In genomic region chr12:100612557-100612956, GRCh38 we compare ENCODE assay signal across 22 cellular contexts. TPM values are rescaled to one million over a fixed set of nuclear protein-coding genes. Genes with fewer than 3 reads are reported as not detected.
A peak's percentile ranks its signal among the peaks of the same experiment; 100 is the strongest.
DNase-seq lines count a peak whose midpoint lies in the region; ATAC-seq, FAIRE-seq and TF ChIP-seq lines count a peak whose summit lies in the region.
"Had no signal": no experiment of that assay in that cellular context is flagged by ENCODE, and none has a peak within 500 bp of the region (broad histone marks: within the 10 kb centered on the region; RNA-seq: fewer than 3 reads in every experiment).

No MANE protein-coding gene starts in this region.

- no peaks in the 10 kb centered on the region for H3K79me2 ChIP-seq in K562 (ENCODE audit: control insufficient read depth, insufficient read depth, low read length)

- no peaks in the 10 kb centered on the region for H3K4me1 Mint-ChIP-seq in activated CD4-positive, alpha-beta T cell treated with anti-CD3 and anti-CD28 coated beads, Interleukin-2, amount 10 ng/mL, durations not matched to agents 7 days and 5 days
- H3K4me1 Mint-ChIP-seq in T-cell: no peaks in the 10 kb centered on the region
- H3K4me1 Mint-ChIP-seq: CD4-positive, CD25-positive, alpha-beta regulatory T cell had no signal

- H3K27ac ChIP-seq in K562 (ENCODE audit: extremely low read depth, low read depth, low read length) (no peak overlapping the region), mucosa of rectum (ENCODE audit: low read depth in 2 of 2, low read length in 2 of 2) (peak overlapping the region; percentile 63 to 66)
- H3K27ac ChIP-seq: 22Rv1, GM23248, RWPE1 had no signal

- no peaks in the 10 kb centered on the region; a peak in 1 of 5 replicates for H3K4me1 ChIP-seq in K562 (replicated peaks in 1 of 2; ENCODE audit: control insufficient read depth in 2 of 2, insufficient read depth in 2 of 2, low read length in 2 of 2)
- peaks cover 0 to 11% of the 10 kb centered on the region in 2 donors for H3K4me1 ChIP-seq in mucosa of rectum (ENCODE audit: control insufficient read depth in 2 of 2, insufficient read depth in 2 of 2, low read length in 2 of 2)
- H3K4me1 ChIP-seq: HAP-1 had no signal

- no peak for TF ChIP-seq POLR2A in K562 (conservative IDR thresholded peaks at IDR 0.05)

- TF ChIP-seq RAD21 in K562 (CRISPR knock-in tag; conservative IDR thresholded peaks at IDR 0.05 in 1 of 2, IDR thresholded peaks at IDR 0.05 in 1 of 2): no peak

- intact Hi-C loops in K562 (cut with micrococcal nuclease): no loop called here

- H3K4me3 Mint-ChIP-seq in activated CD4-positive, alpha-beta T cell treated with anti-CD3 and anti-CD28 coated beads, Interleukin-2, amount 10 ng/mL, durations not matched to agents 7 days and 5 days: no peak overlapping the region
- H3K4me3 Mint-ChIP-seq in T-cell: no peak overlapping the region
- H3K4me3 Mint-ChIP-seq: CD4-positive, CD25-positive, alpha-beta regulatory T cell had no signal

- no peaks in the 10 kb centered on the region for H3K36me3 Mint-ChIP-seq in activated CD4-positive, alpha-beta T cell treated with anti-CD3 and anti-CD28 coated beads, Interleukin-2, amount 10 ng/mL, durations not matched to agents 7 days and 5 days (ENCODE audit: low read depth)
- H3K36me3 Mint-ChIP-seq in T-cell: no peaks in the 10 kb centered on the region
- H3K36me3 Mint-ChIP-seq: CD4-positive, CD25-positive, alpha-beta regulatory T cell had no signal

- H3K9me3 ChIP-seq in K562 (replicated peaks; ENCODE audit: control insufficient read depth, insufficient read depth, low read depth, low read length) (no peaks in the 10 kb centered on the region), mucosa of rectum (ENCODE audit: control insufficient read depth in 2 of 2, low read length in 2 of 2) (no peaks in the 10 kb centered on the region)
- H3K9me3 ChIP-seq: HAP-1 had no signal

- H3K9ac ChIP-seq in K562 (ENCODE audit: insufficient read depth in 1 of 2, low read depth in 2 of 2, low read length in 2 of 2): no peak overlapping the region
- no peak overlapping the region for H3K9ac ChIP-seq in mucosa of rectum (ENCODE audit: low read depth in 1 of 2, low read length in 2 of 2)
- H3K9ac ChIP-seq: GM23248 had no signal

- H3K27me3 Mint-ChIP-seq in activated CD4-positive, alpha-beta T cell treated with anti-CD3 and anti-CD28 coated beads, Interleukin-2, amount 10 ng/mL, durations not matched to agents 7 days and 5 days: peaks cover 1% of the 10 kb centered on the region
- H3K27me3 Mint-ChIP-seq in T-cell: peaks cover 3 to 6% of the 10 kb centered on the region in 2 donors
- H3K27me3 Mint-ChIP-seq: CD4-positive, CD25-positive, alpha-beta regulatory T cell had no signal

- 28% methylated on average over 2 of the region's 2 CpGs for WGBS in K562 (ENCODE audit: insufficient coverage, low coverage, missing lambda C conversion rate)

- H3K4me2 ChIP-seq in K562 (ENCODE audit: insufficient read depth, low read length): no peak overlapping the region

- no peak for TF ChIP-seq EP300 in K562 (IDR thresholded peaks at IDR 0.05; ENCODE audit: low read length)

- FAIRE-seq in K562 (lab: Jason Lieb, UNC) (no peak), urothelium cell line (lab: Jason Lieb, UNC) (no peak)

- H2AFZ ChIP-seq in K562 (ENCODE audit: low read depth, low read length): no peak overlapping the region
- H2AFZ ChIP-seq: GM23248 had no signal

- no peak for TF ChIP-seq CTCF in K562 (IDR thresholded peaks at IDR 0.05 in 2 of 3, conservative IDR thresholded peaks at IDR 0.05 in 1 of 3; ENCODE audit: insufficient read depth in 2 of 3, low read depth in 1 of 3, low read length in 3 of 3)

- H4K20me1 ChIP-seq in K562 (replicated peaks; ENCODE audit: control insufficient read depth, insufficient read depth, low read length): no peaks in the 10 kb centered on the region

- H3K4me3 ChIP-seq in K562: no peak overlapping the region
- no peak overlapping the region for H3K4me3 ChIP-seq in mucosa of rectum (ENCODE audit: low read length in 2 of 2)
- H3K4me3 ChIP-seq: GM23248, HAP-1 had no signal

- H3K36me3 ChIP-seq in K562 (ENCODE audit: control insufficient read depth, insufficient read depth, low read length): no peaks in the 10 kb centered on the region
- H3K36me3 ChIP-seq in mucosa of rectum (ENCODE audit: control insufficient read depth in 2 of 2, insufficient read depth in 2 of 2, low read length in 2 of 2): no peaks in the 10 kb centered on the region

- ATAC-seq in K562: no peak
- ATAC-seq in T-cell (replicated peaks in 1 of 4): no peak
- ATAC-seq: SK-N-SH treated with all-trans-retinoic acid at 6 μM for 48 hours had no signal

- no TSS peak for BruUV-seq in K562 (replicated peaks; lab: Mats Ljungman, UMichigan)

- CTCF ChIA-PET in K562 (lab: Yijun Ruan, JAX; ENCODE audit: low intra/inter-chr PET ratio) (no interaction called here), T-cell (lab: Charles Lee) (no interaction called here)
- CTCF ChIA-PET in activated CD4-positive, alpha-beta T cell treated with anti-CD3 and anti-CD28 coated beads, Interleukin-2, amount 10 ng/mL, durations not matched to agents 7 days and 5 days (lab: Charles Lee): no interaction called here

- no peaks in the 10 kb centered on the region for H3K9me1 ChIP-seq in K562 (ENCODE audit: control insufficient read depth, insufficient read depth, low read length)

- H3K27me3 ChIP-seq in K562 (ENCODE audit: control insufficient read depth in 2 of 2, insufficient read depth in 2 of 2, low read length in 2 of 2) (no peaks in the 10 kb centered on the region), mucosa of rectum (ENCODE audit: control insufficient read depth in 2 of 2, insufficient read depth in 2 of 2, low read length in 2 of 2) (no peaks in the 10 kb centered on the region)

- DNase-seq in NCI-H1417 (lab: John Stamatoyannopoulos, UW) (peak in 2 of 3 experiments; percentile 20 to 35), NCI-H1417 treated with DMSO at 0.1 percent for 48 hours (lab: John Stamatoyannopoulos, UW) (no peak), K562 (ENCODE audit: extremely low read depth in 1 of 4, low spot score in 3 of 4) (no peak), urothelium cell line (ENCODE audit: low spot score) (no peak), T-cell (no peak)
- DNase-seq in activated CD4-positive, alpha-beta T cell treated with anti-CD3 and anti-CD28 coated beads, Interleukin-2, amount 10 ng/mL, durations not matched to agents 7 days and 5 days: no peak
- DNase-seq in NK-92 treated with Interleukin-12 subunit alpha and Interleukin-12 subunit beta, amount 100 ng/mL, for 24 hours (lab: John Stamatoyannopoulos, UW): no peak
- DNase-seq: AML-193; CD4-positive, CD25-positive, alpha-beta regulatory T cell; COR-L47; GF-D8; GM23248; NCI-H1105; NCI-H1694 treated with DMSO at 0.1 percent for 48 hours; NCI-H510A; NCI-H774; SIG-M5 had no signal

- no peak overlapping the region for H3K27ac Mint-ChIP-seq in activated CD4-positive, alpha-beta T cell treated with anti-CD3 and anti-CD28 coated beads, Interleukin-2, amount 10 ng/mL, durations not matched to agents 7 days and 5 days
- no peak overlapping the region for H3K27ac Mint-ChIP-seq in T-cell
- H3K27ac Mint-ChIP-seq: CD4-positive, CD25-positive, alpha-beta regulatory T cell had no signal

- H3K9me3 Mint-ChIP-seq in activated CD4-positive, alpha-beta T cell treated with anti-CD3 and anti-CD28 coated beads, Interleukin-2, amount 10 ng/mL, durations not matched to agents 7 days and 5 days: no peaks in the 10 kb centered on the region
- H3K9me3 Mint-ChIP-seq in T-cell: peaks cover 0 to under 1% (median under 1%) of the 10 kb centered on the region in 3 donors
- H3K9me3 Mint-ChIP-seq: CD4-positive, CD25-positive, alpha-beta regulatory T cell had no signal

- in situ Hi-C loops in K562 (cut with MboI): no loop called here

- POLR2A ChIA-PET in K562 (lab: Yijun Ruan, JAX) (no interaction called here), T-cell (lab: Charles Lee) (interaction anchor here in 1 of 2 donors (0.6 kb wide), 1 partner anchor 12 kb away, joined by 3 read pairs; no protein-coding TSS in a partner anchor)
- POLR2A ChIA-PET in activated CD4-positive, alpha-beta T cell treated with anti-CD3 and anti-CD28 coated beads, Interleukin-2, amount 10 ng/mL, durations not matched to agents 7 days and 5 days (lab: Charles Lee): no interaction called here

TF ChIP-seq in K562, 482 proteins besides CTCF, POLR2A, EP300 and RAD21:
- TF ChIP-seq, protein P1, sequence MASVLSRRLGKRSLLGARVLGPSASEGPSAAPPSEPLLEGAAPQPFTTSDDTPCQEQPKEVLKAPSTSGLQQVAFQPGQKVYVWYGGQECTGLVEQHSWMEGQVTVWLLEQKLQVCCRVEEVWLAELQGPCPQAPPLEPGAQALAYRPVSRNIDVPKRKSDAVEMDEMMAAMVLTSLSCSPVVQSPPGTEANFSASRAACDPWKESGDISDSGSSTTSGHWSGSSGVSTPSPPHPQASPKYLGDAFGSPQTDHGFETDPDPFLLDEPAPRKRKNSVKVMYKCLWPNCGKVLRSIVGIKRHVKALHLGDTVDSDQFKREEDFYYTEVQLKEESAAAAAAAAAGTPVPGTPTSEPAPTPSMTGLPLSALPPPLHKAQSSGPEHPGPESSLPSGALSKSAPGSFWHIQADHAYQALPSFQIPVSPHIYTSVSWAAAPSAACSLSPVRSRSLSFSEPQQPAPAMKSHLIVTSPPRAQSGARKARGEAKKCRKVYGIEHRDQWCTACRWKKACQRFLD (CRISPR knock-in tag; IDR thresholded peaks at IDR 0.05): no peak
- 0 out of 2 replicates have a peak, but pooled peaks have one; percentile 12 for TF ChIP-seq EGR1 (conservative IDR thresholded peaks at IDR 0.05)

RNA-seq across cellular contexts. Expression of gene GAS2L3, which starts 39.1 kb away (rescaled TPM):
- 4.0 and 15.6 TPM in 2 replicates for total RNA-seq in K562 (2011; cell fraction: chromatin; rRNA removed; ENCODE audit: low replicate concordance)
- total RNA-seq in K562 (2011; cell fraction: nucleolus; rRNA removed): 2.2 and 2.5 TPM in 2 replicates
- total RNA-seq in K562 (2011; cell fraction: nucleoplasm; rRNA removed): 4.7 and 8.2 TPM in 2 replicates
- 2.0 and 3.5 TPM in 2 replicates for total RNA-seq in K562 (2014; rRNA removed)
- total RNA-seq in K562 (2014; rRNA removed; fragmentation: Illumina TruSeq; extraction: Trizol): 6.9 and 7.3 TPM in 2 replicates
- 7.2 and 9.8 TPM in 2 replicates for total RNA-seq in K562 (2015; rRNA removed; fragmentation: Illumina TruSeq; extraction: Trizol)
- total RNA-seq in K562 (2021): 5.0 and 5.9 TPM in 2 replicates
- 2.2 and 2.6 TPM in 2 replicates for polyA plus RNA-seq in K562 (2011; rRNA removed)
- 0.25 and 0.56 TPM in 2 replicates for polyA plus RNA-seq in K562 (2011; cell fraction: cytosol; rRNA removed)
- polyA plus RNA-seq in K562 (2011; cell fraction: nucleus; rRNA removed): 2.1 and 4.6 TPM in 2 replicates
- polyA plus RNA-seq in K562 (2012): 3.2 and 5.2 TPM in 2 replicates
- polyA plus RNA-seq in K562 (2014; fragmentation: Illumina TruSeq; extraction: Trizol): 3.9 and 5.0 TPM in 2 replicates
- 1 to 10 TPM; 1.6 to 2.2 TPM for polyA plus RNA-seq in K562 (2014; fragmentation: Nextera tagmentation; extraction: Ambion mirVana)
- polyA plus RNA-seq in K562 (2014; rRNA removed): 1.5 and 2.8 TPM in 2 replicates
- polyA minus RNA-seq in K562 (2011; rRNA and poly(A)+ RNA removed): 4.2 and 5.1 TPM in 2 replicates
- polyA minus RNA-seq in K562 (2011; cell fraction: cytosol; rRNA and poly(A)+ RNA removed): 0.64 and 1.1 TPM in 2 replicates
- polyA minus RNA-seq in K562 (2011; cell fraction: nucleus; rRNA and poly(A)+ RNA removed): 3.1 and 8.6 TPM in 2 replicates
- total RNA-seq in activated CD4-positive, alpha-beta T cell treated with anti-CD3 and anti-CD28 coated beads, Interleukin-2, amount 10 ng/mL, durations not matched to agents 7 days and 5 days: 1 to 10 TPM; 4.4 to 6.5 TPM
- total RNA-seq in T-cell: under 1 TPM in 2 of 5 donors, not detected in 3; 0.09 to 0.16 TPM
- polyA plus RNA-seq: CD4-positive, CD25-positive, alpha-beta regulatory T cell had no signal

Comparison
In these comparisons a context has a peak if more than half of its experiments do, and no peak if none do; other contexts are left out.
1. DNase-seq: peak in NCI-H1417 (2 of 3); none in NCI-H1417 treated with DMSO at 0.1 percent for 48 hours (single experiment), K562 (0 of 4), activated CD4-positive, alpha-beta T cell treated with anti-CD3 and anti-CD28 coated beads, Interleukin-2, amount 10 ng/mL, durations not matched to agents 7 days and 5 days (single experiment), urothelium cell line (single experiment), T-cell (0 of 34) and NK-92 treated with Interleukin-12 subunit alpha and Interleukin-12 subunit beta, amount 100 ng/mL, for 24 hours (single experiment).